ENCODE assay signal across 3 cellular contexts in the genomic region with DNA sequence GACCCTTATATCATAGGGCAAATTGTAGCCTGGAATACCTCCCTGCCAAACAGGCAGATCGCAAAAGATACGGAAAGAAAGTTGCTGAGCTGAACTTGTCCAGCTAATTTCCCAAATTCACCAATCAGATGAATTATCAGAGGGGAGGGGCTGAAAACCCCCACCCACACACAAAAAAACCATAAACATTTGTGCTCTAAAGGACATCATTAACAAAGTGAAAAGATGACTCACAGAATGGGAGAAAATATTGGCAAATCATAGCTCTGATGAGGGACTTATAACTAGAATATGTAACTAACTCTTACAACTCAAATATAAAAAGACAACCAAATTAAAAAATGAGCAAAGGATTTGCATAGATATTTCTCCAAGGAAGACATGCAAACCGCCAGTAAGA.
TF ChIP-seq lines count a peak whose summit lies in the region.

No MANE protein-coding gene starts in this region.

TF ChIP-seq in SK-N-SH, 30 proteins besides CTCF, POLR2A, EP300 and RAD21:
- TF ChIP-seq FOXJ3 (CRISPR knock-in tag; IDR thresholded peaks at IDR 0.05) (no peak), TCF12 (IDR thresholded peaks at IDR 0.05) (no peak), RFX5 (IDR thresholded peaks at IDR 0.05; ENCODE audit: low read length) (no peak), YY1 (IDR thresholded peaks at IDR 0.05; ENCODE audit: low read depth) (no peak), RCOR1 (IDR thresholded peaks at IDR 0.05; ENCODE audit: low read length) (no peak), ZBTB33 (IDR thresholded peaks at IDR 0.05; ENCODE audit: borderline replicate concordance, low read depth) (no peak), POLR2AphosphoS5 (IDR thresholded peaks at IDR 0.05; ENCODE audit: low read depth, low read length) (no peak), USF1 (IDR thresholded peaks at IDR 0.05; ENCODE audit: borderline replicate concordance, low read depth) (no peak), MXI1 (IDR thresholded peaks at IDR 0.05; ENCODE audit: low read depth, low read length) (no peak), MAX (IDR thresholded peaks at IDR 0.05; ENCODE audit: low read depth) (no peak), IRF3 (IDR thresholded peaks at IDR 0.05; ENCODE audit: low read depth, low read length) (no peak)

TF ChIP-seq in SK-N-SH treated with all-trans-retinoic acid at 6 μM for 48 hours, 23 proteins besides CTCF, POLR2A, EP300 and RAD21:
- TF ChIP-seq, protein P1, sequence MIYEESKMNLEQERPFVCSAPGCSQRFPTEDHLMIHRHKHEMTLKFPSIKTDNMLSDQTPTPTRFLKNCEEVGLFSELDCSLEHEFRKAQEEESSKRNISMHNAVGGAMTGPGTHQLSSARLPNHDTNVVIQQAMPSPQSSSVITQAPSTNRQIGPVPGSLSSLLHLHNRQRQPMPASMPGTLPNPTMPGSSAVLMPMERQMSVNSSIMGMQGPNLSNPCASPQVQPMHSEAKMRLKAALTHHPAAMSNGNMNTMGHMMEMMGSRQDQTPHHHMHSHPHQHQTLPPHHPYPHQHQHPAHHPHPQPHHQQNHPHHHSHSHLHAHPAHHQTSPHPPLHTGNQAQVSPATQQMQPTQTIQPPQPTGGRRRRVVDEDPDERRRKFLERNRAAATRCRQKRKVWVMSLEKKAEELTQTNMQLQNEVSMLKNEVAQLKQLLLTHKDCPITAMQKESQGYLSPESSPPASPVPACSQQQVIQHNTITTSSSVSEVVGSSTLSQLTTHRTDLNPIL (CRISPR knock-in tag; IDR thresholded peaks at IDR 0.05; ENCODE audit: low read depth) = no peak
- TF ChIP-seq POU6F1 (CRISPR knock-in tag; IDR thresholded peaks at IDR 0.05; ENCODE audit: borderline replicate concordance, low read depth) = no peak
- no peak for TF ChIP-seq PATZ1 (CRISPR knock-in tag; IDR thresholded peaks at IDR 0.05; ENCODE audit: borderline replicate concordance)
- no peak for TF ChIP-seq TCF4 (CRISPR knock-in tag; IDR thresholded peaks at IDR 0.05; ENCODE audit: borderline replicate concordance)
- TF ChIP-seq ZC3H10 (CRISPR knock-in tag; IDR thresholded peaks at IDR 0.05) = no peak
- TF ChIP-seq ZNF565 (CRISPR knock-in tag; conservative IDR thresholded peaks at IDR 0.05; ENCODE audit: low read depth) = no peak
- TF ChIP-seq CSDC2 (CRISPR knock-in tag; IDR thresholded peaks at IDR 0.05) = no peak

TF ChIP-seq in K562, 482 proteins besides CTCF, POLR2A, EP300 and RAD21:
- TF ChIP-seq ZNF408 (CRISPR knock-in tag; IDR thresholded peaks at IDR 0.05; ENCODE audit: low read depth) (no peak), EGR1 (conservative IDR thresholded peaks at IDR 0.05) (0 out of 2 replicates have a peak, but pooled peaks have one; percentile 28)
TF ChIP-seq in K562: peak in this region for 1.
